8 cellular contexts compared by ENCODE assay signal in the genomic region with DNA sequence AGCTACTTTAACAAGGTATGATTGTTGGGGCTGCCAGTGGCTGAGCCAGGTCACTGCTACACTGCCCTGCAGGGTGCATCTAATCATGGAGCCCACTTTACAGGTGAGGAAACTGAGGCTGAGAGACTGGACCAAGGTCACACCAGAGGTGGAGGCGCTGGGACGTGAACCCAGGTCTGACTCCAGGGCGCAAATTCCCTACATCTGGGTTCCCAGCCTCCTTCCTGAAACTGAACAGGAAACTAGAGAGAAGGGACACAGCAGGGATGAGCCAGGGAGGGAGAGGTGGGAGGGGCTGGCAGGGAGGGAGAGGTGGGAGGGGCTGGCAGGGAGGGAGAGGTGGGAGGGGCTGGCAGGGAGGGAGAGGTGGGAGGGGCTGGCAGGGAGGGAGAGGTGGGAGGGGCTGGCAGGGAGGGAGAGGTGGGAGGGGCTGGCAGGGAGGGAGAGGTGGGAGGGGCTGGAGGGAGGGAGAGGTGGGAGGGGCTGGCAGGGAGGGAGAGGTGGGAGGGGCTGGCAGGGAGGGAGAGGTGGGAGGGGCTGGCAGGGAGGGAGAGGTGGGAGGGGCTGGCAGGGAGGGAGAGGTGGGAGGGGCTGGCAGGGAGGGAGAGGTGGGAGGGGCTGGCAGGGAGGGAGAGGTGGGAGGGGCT. TPM values are rescaled to one million over a fixed set of nuclear protein-coding genes. Genes with fewer than 3 reads are reported as not detected.
A peak's percentile ranks its signal among the peaks of the same experiment; 100 is the strongest.
DNase-seq lines count a peak whose midpoint lies in the region; ATAC-seq, FAIRE-seq and TF ChIP-seq lines count a peak whose summit lies in the region.
"Not testable (repeated sequence)": the region's sequence is repeated elsewhere in the genome, so short reads cannot be mapped to it uniquely, and the experiment has no call there.

No MANE protein-coding gene starts in this region.

- TF ChIP-seq POLR2A in A549 (IDR thresholded peaks at IDR 0.05; ENCODE audit: low read length) = not testable (repeated sequence)

- H3K4me2 ChIP-seq in A549 = peak overlapping the region; percentile 59; the same call in 2 of the 3 replicates
- H3K4me2 ChIP-seq in GM23338; mesenchymal stem cell (ENCODE audit: low read length, poor library complexity, severe bottlenecking): not testable (repeated sequence)
- H3K4me2 ChIP-seq in smooth muscle cell = peak overlapping the region; percentile 77

- H3K27me3 Mint-ChIP-seq in GM23338 (ENCODE audit: insufficient read depth, low read depth, poor library complexity) = not testable (repeated sequence)

- ATAC-seq in A549 (peak; percentile 42 to 59; a peak in 5 of 6 replicates), GM23338 (peak; percentile 8)

- not testable (repeated sequence) for H3K4ac ChIP-seq in mesenchymal stem cell (ENCODE audit: low read depth in 1 of 2, low read length in 2 of 2)

- not testable (repeated sequence) for H3K79me1 ChIP-seq in mesenchymal stem cell (replicated peaks; ENCODE audit: low read length, poor library complexity, severe bottlenecking)

- not testable (repeated sequence) for H3K9ac ChIP-seq in mesenchymal stem cell (ENCODE audit: low read length); smooth muscle cell (ENCODE audit: low read depth)

- H3K18ac ChIP-seq in mesenchymal stem cell (ENCODE audit: low read depth in 1 of 2, low read length in 2 of 2) = not testable (repeated sequence)

- H2BK120ac ChIP-seq in mesenchymal stem cell (ENCODE audit: low read depth, low read length) = not testable (repeated sequence)

- H3K36me3 Mint-ChIP-seq in GM23338 (ENCODE audit: low read depth) = not testable (repeated sequence)

- CTCF ChIA-PET in A549 (lab: Yijun Ruan, JAX) = interaction anchor here (1.7 kb wide), 1 partner anchor 12 kb away, joined by 9 read pairs; no protein-coding TSS in a partner anchor

- not testable (repeated sequence) for H3K4me3 Mint-ChIP-seq in GM23338

- not testable (repeated sequence) for H3K9me3 ChIP-seq in A549; mesenchymal stem cell (ENCODE audit: control insufficient read depth, low read length); smooth muscle cell (replicated peaks; ENCODE audit: low read depth)

- H3K4me1 ChIP-seq in A549 = peaks cover 18% of the 10 kb centered on the region
- H3K4me1 ChIP-seq in GM23338 (ENCODE audit: insufficient read depth) = not testable (repeated sequence)
- H3K4me1 ChIP-seq in mesenchymal stem cell (ENCODE audit: control insufficient read depth, insufficient read depth, low read depth, low read length) = peaks cover 44% of the 10 kb centered on the region
- H3K4me1 ChIP-seq in smooth muscle cell (ENCODE audit: low read depth) = peaks cover 13% of the 10 kb centered on the region

- H3K4me3 ChIP-seq in A549; GM23338; cardiac fibroblast (replicated peaks in 1 of 2; ENCODE audit: low read depth in 2 of 2, low read length in 2 of 2); foreskin fibroblast (ENCODE audit: low read depth in 1 of 2, low read length in 2 of 2); mesenchymal stem cell (ENCODE audit: insufficient read depth in 1 of 2, low read depth in 1 of 2, low read length in 2 of 2); smooth muscle cell: not testable (repeated sequence)

- peaks cover 20% of the 10 kb centered on the region for H3K79me2 ChIP-seq in GM23338 (replicated peaks; ENCODE audit: insufficient read depth)
- H3K79me2 ChIP-seq in smooth muscle cell (ENCODE audit: low read depth) = peaks cover 50% of the 10 kb centered on the region

- H2BK5ac ChIP-seq in mesenchymal stem cell (ENCODE audit: low read depth, low read length, poor library complexity, severe bottlenecking) = not testable (repeated sequence)

- not testable (repeated sequence) for H3K23ac ChIP-seq in mesenchymal stem cell (ENCODE audit: low read length in 2 of 2)

- not testable (repeated sequence) for H4K8ac ChIP-seq in mesenchymal stem cell (ENCODE audit: low read length)

- H4K20me1 ChIP-seq in GM23338 (replicated peaks; ENCODE audit: insufficient read depth) = not testable (repeated sequence)
- H4K20me1 ChIP-seq in smooth muscle cell (ENCODE audit: low read depth) = peaks cover 49% of the 10 kb centered on the region

- H2AFZ ChIP-seq in GM23338; mesenchymal stem cell (ENCODE audit: low read depth, low read length); smooth muscle cell (ENCODE audit: low read depth): not testable (repeated sequence)

- not testable (repeated sequence) for H4K91ac ChIP-seq in mesenchymal stem cell (ENCODE audit: low read length)

- WGBS in A549 (ENCODE audit: missing lambda C conversion rate) = 0% methylated on average over 3 of the region's 3 CpGs
- WGBS in mesenchymal stem cell = 0% methylated on average over 1 of the region's 3 CpGs
- 5% methylated on average over 3 of the region's 3 CpGs for WGBS in smooth muscle cell (ENCODE audit: low lambda C conversion rate)

- POLR2A ChIA-PET in A549 (lab: Yijun Ruan, JAX) = not testable (repeated sequence)

- H2BK12ac ChIP-seq in mesenchymal stem cell (ENCODE audit: low read length in 2 of 2) = not testable (repeated sequence)

- not testable (repeated sequence) for H3K9me3 Mint-ChIP-seq in GM23338

- not testable (repeated sequence) for H3F3A ChIP-seq in GM23338 (replicated peaks; ENCODE audit: low read depth); smooth muscle cell (ENCODE audit: low read depth)

- H2BK15ac ChIP-seq in mesenchymal stem cell (ENCODE audit: low read depth, poor library complexity, severe bottlenecking) = not testable (repeated sequence)

- not testable (repeated sequence) for H2AK5ac ChIP-seq in mesenchymal stem cell (ENCODE audit: low read length, severe bottlenecking)

- not testable (repeated sequence) for H3K36me3 ChIP-seq in GM23338 (ENCODE audit: insufficient read depth); mesenchymal stem cell (ENCODE audit: control insufficient read depth in 1 of 2, insufficient read depth in 2 of 2, low read depth in 1 of 2, low read length in 2 of 2); smooth muscle cell (ENCODE audit: low read depth)

- peaks cover 24% of the 10 kb centered on the region for H3K4me1 Mint-ChIP-seq in GM23338

- H3K27ac Mint-ChIP-seq in GM23338 = peak overlapping the region; percentile 82; the same call in 1 of the 2 replicates

- H3K14ac ChIP-seq in mesenchymal stem cell (ENCODE audit: low read length in 2 of 2) = not testable (repeated sequence)

- H3K27ac ChIP-seq in A549 (peak overlapping the region; percentile 38 to 69; a peak in 4 of 6 replicates), VCaP (0 out of 2 replicates have a peak overlapping the region, but pooled peaks have one; percentile 19), mesenchymal stem cell (ENCODE audit: low read length, poor library complexity, severe bottlenecking) (peak overlapping the region; percentile 67), smooth muscle cell (ENCODE audit: low read depth) (peak overlapping the region; percentile 44)
- H3K27ac ChIP-seq in GM23338 (ENCODE audit: low read depth) = not testable (repeated sequence)

- not testable (repeated sequence) for H3K9me2 ChIP-seq in GM23338 (ENCODE audit: insufficient read depth)

- H3K27me3 ChIP-seq in GM23338 (ENCODE audit: insufficient read depth); mesenchymal stem cell (ENCODE audit: control insufficient read depth in 1 of 2, insufficient read depth in 1 of 2, low read length in 2 of 2); smooth muscle cell (ENCODE audit: low read depth): not testable (repeated sequence)

- peak in 1 of 2 experiments; percentile 61 for DNase-seq in A549 (ENCODE audit: low read depth in 1 of 2, low spot score in 1 of 2)
- peak; percentile 73 for DNase-seq in GM23338 (ENCODE audit: low spot score)
- DNase-seq in NCI-H2227 (lab: John Stamatoyannopoulos, UW; ENCODE audit: unreplicated experiment) = peak; percentile 47
- peak; percentile 59 to 68 for DNase-seq in cardiac fibroblast (ENCODE audit: low read depth in 2 of 2)
- peak; percentile 57 to 76 for DNase-seq in foreskin fibroblast
- DNase-seq in mesenchymal stem cell = peak; percentile 58
- not testable (repeated sequence) for DNase-seq in smooth muscle cell (lab: John Stamatoyannopoulos, UW; ENCODE audit: unreplicated experiment)

- TF ChIP-seq RAD21 in A549 (conservative IDR thresholded peaks at IDR 0.05 in 1 of 2, IDR thresholded peaks at IDR 0.05 in 1 of 2) = not testable (repeated sequence)

- TF ChIP-seq CTCF in A549 (IDR thresholded peaks at IDR 0.05); GM23338 (conservative IDR thresholded peaks at IDR 0.05; ENCODE audit: low read depth in 2 of 2); VCaP (conservative IDR thresholded peaks at IDR 0.05); cardiac fibroblast (IDR thresholded peaks at IDR 0.05; ENCODE audit: low read depth, low read length); foreskin fibroblast (IDR thresholded peaks at IDR 0.05; ENCODE audit: low read depth, low read length); smooth muscle cell (IDR thresholded peaks at IDR 0.05; ENCODE audit: borderline replicate concordance, insufficient read depth, poor library complexity, severe bottlenecking): not testable (repeated sequence)

- not testable (repeated sequence) for TF ChIP-seq EP300 in A549 (IDR thresholded peaks at IDR 0.05)

- FAIRE-seq in A549 (lab: Jason Lieb, UNC) = not testable (repeated sequence)

RNA-seq across cellular contexts. Expression of a gene that starts 7.9 kb away (rescaled TPM):
- polyA plus RNA-seq in A549 (2011; rRNA removed) (11.5 and 17.3 TPM in 2 replicates), A549 (2017; fragmentation: RNase III; extraction: RNeasy Plus Mini Kit Qiagen cat#74134 plus additional on column Dnase treatment) (38.4 to 39.7 TPM (median 39.2 TPM) in 3 replicates), GM23338 (2016; fragmentation: Nextera tagmentation; extraction: Ambion mirVana) (18.5 and 21.1 TPM in 2 replicates), smooth muscle cell (47.9 and 71.3 TPM in 2 replicates)
- 50.6 and 78.8 TPM in 2 replicates for polyA plus RNA-seq in A549 (2012; cell fraction: cytosol; rRNA removed)
- 342 and 597 TPM in 2 replicates for polyA plus RNA-seq in A549 (2012; cell fraction: nucleus; rRNA removed)
- polyA minus RNA-seq in A549 (2011; rRNA and poly(A)+ RNA removed) = 16.9 and 26.0 TPM in 2 replicates
- 75.5 and 107 TPM in 2 replicates for total RNA-seq in GM23338 (2014; rRNA removed; shearing (Covaris generic))
- 32.8 TPM for polyA plus RNA-seq in mesenchymal stem cell (2013, experiment 1 of 2)
- polyA plus RNA-seq in mesenchymal stem cell (2013, experiment 2 of 2) = 28.4 TPM
- 68.2 and 70.1 TPM in 2 replicates for total RNA-seq in smooth muscle cell

RNA-seq across cellular contexts. Expression of a gene that starts 20.7 kb away (rescaled TPM):
- polyA plus RNA-seq in A549 (2011; rRNA removed) (6.7 and 7.5 TPM in 2 replicates), A549 (2017; fragmentation: RNase III; extraction: RNeasy Plus Mini Kit Qiagen cat#74134 plus additional on column Dnase treatment) (5.7 to 7.3 TPM (median 6.7 TPM) in 3 replicates), GM23338 (2016; fragmentation: Nextera tagmentation; extraction: Ambion mirVana) (8.7 and 11.6 TPM in 2 replicates), smooth muscle cell (1.3 and 3.4 TPM in 2 replicates)
- polyA plus RNA-seq in A549 (2012; cell fraction: cytosol; rRNA removed) = 11.2 and 11.5 TPM in 2 replicates
- 35.3 and 39.5 TPM in 2 replicates for polyA plus RNA-seq in A549 (2012; cell fraction: nucleus; rRNA removed)
- 4.5 and 7.8 TPM in 2 replicates for polyA minus RNA-seq in A549 (2011; rRNA and poly(A)+ RNA removed)
- 3.7 and 4.1 TPM in 2 replicates for total RNA-seq in GM23338 (2014; rRNA removed; shearing (Covaris generic))
- 4.7 TPM for polyA plus RNA-seq in mesenchymal stem cell (2013, experiment 1 of 2)
- 4.4 TPM for polyA plus RNA-seq in mesenchymal stem cell (2013, experiment 2 of 2)
- not detected in 2 replicates for total RNA-seq in smooth muscle cell

RNA-seq across cellular contexts. Expression of a gene that starts 27.8 kb away (rescaled TPM):
- 31.9 and 32.0 TPM in 2 replicates for polyA plus RNA-seq in A549 (2011; rRNA removed)
- polyA plus RNA-seq in A549 (2012; cell fraction: cytosol; rRNA removed) = 59.4 and 81.6 TPM in 2 replicates
- polyA plus RNA-seq in A549 (2012; cell fraction: nucleus; rRNA removed) = 96.9 and 136 TPM in 2 replicates
- polyA plus RNA-seq in A549 (2017; fragmentation: RNase III; extraction: RNeasy Plus Mini Kit Qiagen cat#74134 plus additional on column Dnase treatment) = 47.6 to 50.0 TPM (median 48.1 TPM) in 3 replicates
- 63.1 and 78.1 TPM in 2 replicates for polyA minus RNA-seq in A549 (2011; rRNA and poly(A)+ RNA removed)
- 133 and 143 TPM in 2 replicates for total RNA-seq in GM23338 (2014; rRNA removed; shearing (Covaris generic))
- 36.4 and 41.4 TPM in 2 replicates for polyA plus RNA-seq in GM23338 (2016; fragmentation: Nextera tagmentation; extraction: Ambion mirVana)
- polyA plus RNA-seq in mesenchymal stem cell (2013, experiment 1 of 2) = 107 TPM
- polyA plus RNA-seq in mesenchymal stem cell (2013, experiment 2 of 2) = 101 TPM
- total RNA-seq in smooth muscle cell = 52.6 and 59.9 TPM in 2 replicates
- polyA plus RNA-seq in smooth muscle cell = 27.5 and 28.0 TPM in 2 replicates
